9 cellular contexts compared by ENCODE assay signal in genomic region chr2:105969552-105969951, GRCh38.
A peak's percentile ranks its signal among the peaks of the same experiment; 100 is the strongest.
DNase-seq lines count a peak whose midpoint lies in the region; ATAC-seq, FAIRE-seq and TF ChIP-seq lines count a peak whose summit lies in the region.
"Had no signal": no experiment of that assay in that cellular context is flagged by ENCODE, and none has a peak within 500 bp of the region (broad histone marks: within the 10 kb centered on the region; RNA-seq: fewer than 3 reads in every experiment).

No MANE protein-coding gene starts in this region.

- peak; percentile 32 for TF ChIP-seq CTCF in bronchial epithelial cell (IDR thresholded peaks at IDR 0.05; ENCODE audit: insufficient read depth, low read length, severe bottlenecking)
- peak; percentile 68 for TF ChIP-seq CTCF in type B pancreatic cell (conservative IDR thresholded peaks at IDR 0.05)

- no peak overlapping the region for H3K27ac Mint-ChIP-seq in type B pancreatic cell

- no peaks in the 10 kb centered on the region for H3K36me3 Mint-ChIP-seq in type B pancreatic cell

- peak; percentile 13 to 15 for DNase-seq in stimulated activated CD4-positive, alpha-beta T cell treated with anti-CD3 and anti-CD28 coated beads, Interleukin-2, amount 100 ng/mL, for 48 hours
- no peak for DNase-seq in stimulated activated CD4-positive, alpha-beta T cell treated with anti-CD3 and anti-CD28 coated beads, Interleukin-1b, Interleukin-23, amount 100 ng/mL, for 48 hours
- DNase-seq in NCI-H510A treated with DMSO at 0.1 percent for 48 hours (lab: John Stamatoyannopoulos, UW) = peak; percentile 68
- no peak for DNase-seq in bronchial epithelial cell (ENCODE audit: low read depth)
- no peak for DNase-seq in type B pancreatic cell (ENCODE audit: extremely low spot score, unreplicated experiment)
- DNase-seq in erythroblast (lab: John Stamatoyannopoulos, UW) = no peak
- DNase-seq in hepatic stellate cell (ENCODE audit: low spot score) = no peak

- H3K4me3 Mint-ChIP-seq in type B pancreatic cell = no peak overlapping the region

- H3K36me3 ChIP-seq in bronchial epithelial cell (ENCODE audit: control insufficient read depth, insufficient read depth, low read length) = no peaks in the 10 kb centered on the region

- ATAC-seq in activated CD4-positive, CD25-positive, alpha-beta regulatory T cell treated with anti-CD3 and anti-CD28 coated beads, Interleukin-2, amount 50 U/mL, for 24 hours = no peak

- peaks cover 8% of the 10 kb centered on the region for H3K9me3 Mint-ChIP-seq in type B pancreatic cell

- H3K4me1 Mint-ChIP-seq in type B pancreatic cell (ENCODE audit: unreplicated experiment) = peaks cover 4% of the 10 kb centered on the region

- FAIRE-seq in bronchial epithelial cell (lab: Jason Lieb, UNC) = no peak
- FAIRE-seq: endometrium had no signal

- no peaks in the 10 kb centered on the region for H3K27me3 Mint-ChIP-seq in type B pancreatic cell

- H3K27me3 ChIP-seq in bronchial epithelial cell (ENCODE audit: control insufficient read depth, insufficient read depth, low read length) = no peaks in the 10 kb centered on the region

- no peak overlapping the region for H3K4me3 ChIP-seq in bronchial epithelial cell (ENCODE audit: low read depth, low read length)

- no peak for TF ChIP-seq POLR2A in erythroblast (IDR thresholded peaks at IDR 0.05; ENCODE audit: low read length)

Comparison
In these comparisons a context has a peak if more than half of its experiments do, and no peak if none do; other contexts are left out.
1. DNase-seq: peak in stimulated activated CD4-positive, alpha-beta T cell treated with anti-CD3 and anti-CD28 coated beads, Interleukin-2, amount 100 ng/mL, for 48 hours (2 of 2) and NCI-H510A treated with DMSO at 0.1 percent for 48 hours (single experiment); none in stimulated activated CD4-positive, alpha-beta T cell treated with anti-CD3 and anti-CD28 coated beads, Interleukin-1b, Interleukin-23, amount 100 ng/mL, for 48 hours (single experiment), bronchial epithelial cell (single experiment), type B pancreatic cell (single experiment), erythroblast (0 of 2) and hepatic stellate cell (single experiment).